Comparison of ENCODE assay signal across 8 cellular contexts in the genomic region with DNA sequence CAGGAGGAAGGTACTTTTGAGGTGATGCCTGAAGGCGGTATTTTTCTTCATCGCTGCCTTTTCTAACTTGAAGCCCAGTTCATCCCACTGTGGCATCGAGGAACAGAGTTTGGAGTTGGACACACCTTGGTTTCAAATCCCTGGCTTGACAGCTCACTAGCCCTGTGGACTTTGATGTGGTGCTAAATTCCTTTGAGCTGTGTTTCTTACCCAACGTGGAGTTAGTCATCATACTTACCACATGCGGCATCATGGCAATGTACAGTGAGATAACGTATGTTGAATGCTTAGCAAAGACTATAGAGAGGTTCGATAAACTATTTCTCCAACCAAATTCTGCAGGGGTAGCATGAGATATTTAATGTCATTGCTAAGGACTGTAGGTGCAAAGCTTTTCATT. TPM values are rescaled to one million over a fixed set of nuclear protein-coding genes. Genes with fewer than 3 reads are reported as not detected.
A peak's percentile ranks its signal among the peaks of the same experiment; 100 is the strongest.
DNase-seq lines count a peak whose midpoint lies in the region; ATAC-seq, FAIRE-seq and TF ChIP-seq lines count a peak whose summit lies in the region.

No MANE protein-coding gene starts in this region.

- H3K4me2 ChIP-seq in fibroblast of lung (ENCODE audit: extremely low read depth, insufficient read depth, low read length): no peak overlapping the region

- FAIRE-seq in H54 (lab: Jason Lieb, UNC): peak; percentile 100

- peak overlapping the region; percentile 90 for H3K27ac ChIP-seq in RWPE2 (ENCODE audit: poor library complexity, severe bottlenecking)
- H3K27ac ChIP-seq in fibroblast of lung (ENCODE audit: insufficient read depth, low read length): no peak overlapping the region

- H3K9me3 ChIP-seq in RWPE2 (ENCODE audit: severe bottlenecking): peaks cover 4% of the 10 kb centered on the region
- no peaks in the 10 kb centered on the region for H3K9me3 ChIP-seq in fibroblast of lung (ENCODE audit: control insufficient read depth, insufficient read depth, low read depth, low read length)

- H2AFZ ChIP-seq in fibroblast of lung (ENCODE audit: low read length): no peak overlapping the region

- no peaks in the 10 kb centered on the region for H4K20me1 ChIP-seq in fibroblast of lung (ENCODE audit: control insufficient read depth, extremely low read depth, insufficient read depth, low read length)

- DNase-seq in H54 (ENCODE audit: insufficient read length, low spot score): peak; percentile 83
- DNase-seq in RWPE2 (ENCODE audit: low spot score): peak; percentile 87
- DNase-seq in fibroblast of lung (ENCODE audit: low read depth in 2 of 2): peak; percentile 60 to 93
- DNase-seq in renal cortical epithelial cell (ENCODE audit: low read depth): peak; percentile 95
- no peak for DNase-seq in NCI-H2029 (lab: John Stamatoyannopoulos, UW)
- no peak for DNase-seq in NCI-H1694 treated with DMSO at 0.1 percent for 48 hours (lab: John Stamatoyannopoulos, UW)

- no peak for TF ChIP-seq CTCF in RWPE2 (IDR thresholded peaks at IDR 0.05; ENCODE audit: poor library complexity, severe bottlenecking)
- no peak for TF ChIP-seq CTCF in fibroblast of lung (conservative IDR thresholded peaks at IDR 0.05 in 1 of 2, IDR thresholded peaks at IDR 0.05 in 1 of 2; ENCODE audit: low read depth in 1 of 2, low read length in 2 of 2)

- no peaks in the 10 kb centered on the region for H3K79me2 ChIP-seq in fibroblast of lung (ENCODE audit: control insufficient read depth, insufficient read depth, low read length)

- H3K27me3 ChIP-seq in RWPE2 (ENCODE audit: insufficient read depth, poor library complexity, severe bottlenecking) (no peaks in the 10 kb centered on the region), fibroblast of lung (ENCODE audit: control insufficient read depth, insufficient read depth, low read length) (peaks cover 9% of the 10 kb centered on the region)

- H3K4me3 ChIP-seq in RWPE2 (ENCODE audit: severe bottlenecking): no peak overlapping the region
- no peak overlapping the region for H3K4me3 ChIP-seq in fibroblast of lung (replicated peaks in 1 of 4; ENCODE audit: control extremely low read depth in 1 of 4, insufficient read depth in 1 of 4, low read depth in 3 of 4, low read length in 4 of 4)

- ATAC-seq in RWPE2 (ENCODE audit: low read depth) (peak; percentile 65), HG02763 (IDR thresholded peaks at IDR 0.05; ENCODE audit: unreplicated experiment) (no peak), GM18873 (IDR thresholded peaks at IDR 0.05; ENCODE audit: low FRiP score, unreplicated experiment) (no peak)

- H3K36me3 ChIP-seq in RWPE2 (ENCODE audit: low read depth) (peaks cover 52% of the 10 kb centered on the region), fibroblast of lung (ENCODE audit: control insufficient read depth, insufficient read depth, low read length) (no peaks in the 10 kb centered on the region)

- no peak for TF ChIP-seq POLR2A in H54 (IDR thresholded peaks at IDR 0.05; ENCODE audit: low read depth, low read length)

- H3K4me1 ChIP-seq in RWPE2 (ENCODE audit: insufficient read depth, poor library complexity, severe bottlenecking) (peaks cover 54% of the 10 kb centered on the region), fibroblast of lung (ENCODE audit: control insufficient read depth, extremely low read depth, insufficient read depth, low read length) (peaks cover 13% of the 10 kb centered on the region)

- H3K9ac ChIP-seq in fibroblast of lung (ENCODE audit: insufficient read depth, low read length): no peak overlapping the region

RNA-seq across cellular contexts. Expression of gene PLEKHG3, which starts 3.4 kb away (rescaled TPM):
- 0.17 and 2.3 TPM in 2 replicates for total RNA-seq in fibroblast of lung
- polyA plus RNA-seq in fibroblast of lung: 2.5 and 3.0 TPM in 2 replicates
- 4.1 and 6.8 TPM in 2 replicates for polyA plus RNA-seq in fibroblast of lung (2012)
- polyA minus RNA-seq in fibroblast of lung (ENCODE audit: low replicate concordance): 3.5 and 11.3 TPM in 2 replicates
- 68.9 and 119 TPM in 2 replicates for total RNA-seq in renal cortical epithelial cell

Comparison
In these comparisons a context has a peak if more than half of its experiments do, and no peak if none do; other contexts are left out.
1. DNase-seq: peak in H54 (single experiment), RWPE2 (single experiment), fibroblast of lung (2 of 2) and renal cortical epithelial cell (single experiment); none in NCI-H2029 (single experiment) and NCI-H1694 treated with DMSO at 0.1 percent for 48 hours (single experiment).
2. RNA of gene PLEKHG3, which starts 3.4 kb away (total RNA-seq): 68.9 to 119 TPM in renal cortical epithelial cell; 0.17 to 2.3 TPM in fibroblast of lung; every median in the first group is over 10 times any median in the second.